In genomic region chr16:71479420-71479819, GRCh38 we compare ENCODE assay signal across 9 cellular contexts. TPM values are rescaled to one million over a fixed set of nuclear protein-coding genes. Genes with fewer than 3 reads are reported as not detected.
DNase-seq lines count a peak whose midpoint lies in the region; ATAC-seq and TF ChIP-seq lines count a peak whose summit lies in the region.
"Had no signal": no experiment of that assay in that cellular context is flagged by ENCODE, and none has a peak within 500 bp of the region (broad histone marks: within the 10 kb centered on the region; RNA-seq: fewer than 3 reads in every experiment).

No MANE protein-coding gene starts in this region.

- H3K9me3 ChIP-seq in DOHH2 (ENCODE audit: control insufficient read depth, insufficient read depth, low read length), result no peaks in the 10 kb centered on the region
- no peaks in the 10 kb centered on the region for H3K9me3 ChIP-seq in lower lobe of right lung
- H3K9me3 ChIP-seq in naive thymus-derived CD4-positive, alpha-beta T cell (ENCODE audit: control insufficient read depth in 2 of 3, low read length in 3 of 3), result no peaks in the 10 kb centered on the region
- H3K9me3 ChIP-seq in suprapubic skin, result no peaks in the 10 kb centered on the region

- ATAC-seq in lower lobe of right lung (no peak), Right ventricle myocardium superior (ENCODE audit: poor library complexity) (no peak)
- no peak for ATAC-seq in naive thymus-derived CD4-positive, alpha-beta T cell

- POLR2A ChIA-PET in naive thymus-derived CD4-positive, alpha-beta T cell (lab: Charles Lee), result interaction anchor here (0.7 kb wide), 1 partner anchor 17 kb away, joined by 5 read pairs; the partner anchor contains the start of gene ZNF23

- intact Hi-C loops in lower lobe of right lung (cut with DNase I) (no loop called here), Right ventricle myocardium superior (cut with DNase I) (no loop called here)
- intact Hi-C loops in naive thymus-derived CD4-positive, alpha-beta T cell (cut with micrococcal nuclease), result no loop called here

- H3K36me3 ChIP-seq in DOHH2 (ENCODE audit: control insufficient read depth, low read length) (no peaks in the 10 kb centered on the region), lower lobe of right lung (peaks cover 51% of the 10 kb centered on the region), suprapubic skin (peaks cover 45% of the 10 kb centered on the region)
- peaks cover 0 to 39% (median 0%) of the 10 kb centered on the region in 3 experiments for H3K36me3 ChIP-seq in naive thymus-derived CD4-positive, alpha-beta T cell (ENCODE audit: control insufficient read depth in 2 of 3, insufficient read depth in 3 of 3, low read length in 3 of 3)

- H4K20me1 ChIP-seq in DOHH2 (ENCODE audit: control insufficient read depth, insufficient read depth, low read depth, low read length), result no peaks in the 10 kb centered on the region

- CTCF ChIA-PET in naive thymus-derived CD4-positive, alpha-beta T cell (lab: Charles Lee), result interaction anchor here (0.6 to 0.9 kb wide), 2 partner anchors 1003 to 1141 kb away, joined by 3 to 7 read pairs; no protein-coding TSS in a partner anchor

- H3K4me1 ChIP-seq in DOHH2 (ENCODE audit: control insufficient read depth, low read length) (peaks cover 16% of the 10 kb centered on the region), lower lobe of right lung (peaks cover 9% of the 10 kb centered on the region), suprapubic skin (peaks cover 9% of the 10 kb centered on the region)
- peaks cover 6 to 7% of the 10 kb centered on the region in 2 donors for H3K4me1 ChIP-seq in naive thymus-derived CD4-positive, alpha-beta T cell (ENCODE audit: control insufficient read depth in 2 of 2, insufficient read depth in 2 of 2, low read length in 2 of 2)

- 53% methylated on average over 3 of the region's 3 CpGs for WGBS in suprapubic skin

- TF ChIP-seq EP300 in suprapubic skin (IDR thresholded peaks at IDR 0.05), result no peak

- TF ChIP-seq CTCF in DOHH2 (IDR thresholded peaks at IDR 0.05; ENCODE audit: low read depth, low read length, poor library complexity, severe bottlenecking) (peak; percentile 60), LNCAP (IDR thresholded peaks at IDR 0.05) (peak; percentile 39; the same call in 1 of the 2 replicates), lower lobe of right lung (IDR thresholded peaks at IDR 0.05) (peak; percentile 25), suprapubic skin (IDR thresholded peaks at IDR 0.05) (peak in 1 of 2 donors; percentile 20)

- H3K27me3 ChIP-seq in DOHH2 (ENCODE audit: control insufficient read depth, low read length) (no peaks in the 10 kb centered on the region), lower lobe of right lung (ENCODE audit: low read depth) (no peaks in the 10 kb centered on the region), suprapubic skin (no peaks in the 10 kb centered on the region)
- H3K27me3 ChIP-seq in naive thymus-derived CD4-positive, alpha-beta T cell (ENCODE audit: control insufficient read depth in 2 of 2, insufficient read depth in 2 of 2, low read length in 2 of 2), result no peaks in the 10 kb centered on the region

- no peak overlapping the region for H3K4me3 Mint-ChIP-seq in naive thymus-derived CD4-positive, alpha-beta T cell

- no peaks in the 10 kb centered on the region for H3K79me2 ChIP-seq in DOHH2 (ENCODE audit: control insufficient read depth, low read length)

- H3K4me2 ChIP-seq in DOHH2 (ENCODE audit: low read length), result no peak overlapping the region

- no peak overlapping the region for H3K4me3 ChIP-seq in DOHH2 (ENCODE audit: low read length)
- no peak overlapping the region for H3K4me3 ChIP-seq in lower lobe of right lung
- H3K4me3 ChIP-seq in naive thymus-derived CD4-positive, alpha-beta T cell (ENCODE audit: low read length), result no peak overlapping the region
- no peak overlapping the region for H3K4me3 ChIP-seq in suprapubic skin

- DNase-seq in amniotic epithelial cell (ENCODE audit: low read depth) (peak; percentile 58), lower lobe of right lung (no peak), C1 segment of cervical spinal cord (lab: John Stamatoyannopoulos, UW) (no peak), Right ventricle myocardium superior (no peak), suprapubic skin (ENCODE audit: low spot score in 2 of 2) (no peak)
- no peak for DNase-seq in naive thymus-derived CD4-positive, alpha-beta T cell

- peaks cover 7 to 42% (median 31%) of the 10 kb centered on the region in 5 donors for H3K36me3 Mint-ChIP-seq in naive thymus-derived CD4-positive, alpha-beta T cell

- H3K27ac Mint-ChIP-seq in naive thymus-derived CD4-positive, alpha-beta T cell, result peak overlapping the region in 2 of 9 donors; percentile 15 to 52

- peaks cover 9 to 17% (median 14%) of the 10 kb centered on the region in 7 donors for H3K4me1 Mint-ChIP-seq in naive thymus-derived CD4-positive, alpha-beta T cell

- no peak for TF ChIP-seq POLR2A in suprapubic skin (IDR thresholded peaks at IDR 0.05)

- H3F3A ChIP-seq in DOHH2 (ENCODE audit: control insufficient read depth, insufficient read depth), result no peaks in the 10 kb centered on the region

- H3K27ac ChIP-seq in DOHH2 (ENCODE audit: low read depth, low read length) (no peak overlapping the region), lower lobe of right lung (no peak overlapping the region), suprapubic skin (no peak overlapping the region)
- no peak overlapping the region for H3K27ac ChIP-seq in naive thymus-derived CD4-positive, alpha-beta T cell (ENCODE audit: low read depth, low read length)

- H3K9me2 ChIP-seq in DOHH2 (replicated peaks; ENCODE audit: control insufficient read depth, low read length), result no peaks in the 10 kb centered on the region

- no peaks in the 10 kb centered on the region for H3K27me3 Mint-ChIP-seq in naive thymus-derived CD4-positive, alpha-beta T cell

- H3K9me3 Mint-ChIP-seq in naive thymus-derived CD4-positive, alpha-beta T cell, result peaks cover 0 to 1% (median 0%) of the 10 kb centered on the region in 11 donors

RNA-seq across cellular contexts. Expression of gene ZNF19, which starts 9.7 kb away (rescaled TPM):
- total RNA-seq in lower lobe of right lung (18.3 TPM), Right ventricle myocardium superior (2.0 TPM), suprapubic skin (10 to 100 TPM in 1 of 4 donors, 1 to 10 TPM in 2, under 1 TPM in 1; 0.87 to 10.4 (median 5.3) TPM)
- 10 to 100 TPM in 2 of 5 experiments, 1 to 10 TPM in 3; 3.6 to 12.9 (median 6.4) TPM for total RNA-seq in naive thymus-derived CD4-positive, alpha-beta T cell
- polyA plus RNA-seq in naive thymus-derived CD4-positive, alpha-beta T cell, result 1 to 10 TPM; 1.7 to 3.9 TPM

RNA-seq across cellular contexts. Expression of gene ZNF23, which starts 17.4 kb away (rescaled TPM):
- total RNA-seq in lower lobe of right lung, result 9.5 TPM
- total RNA-seq in naive thymus-derived CD4-positive, alpha-beta T cell, result 10 to 100 TPM in 2 of 5 experiments, 1 to 10 TPM in 3; 6.5 to 16.0 (median 8.8) TPM
- 1 to 10 TPM; 7.1 to 7.5 TPM for polyA plus RNA-seq in naive thymus-derived CD4-positive, alpha-beta T cell
- 5.1 TPM for total RNA-seq in Right ventricle myocardium superior
- 1 to 10 TPM; 2.5 to 5.8 (median 4.8) TPM for total RNA-seq in suprapubic skin

RNA-seq across cellular contexts. Expression of gene TLE7, which starts 37.6 kb away (rescaled TPM):
- total RNA-seq in lower lobe of right lung (not detected), Right ventricle myocardium superior (not detected), suprapubic skin (not detected)
- total RNA-seq in naive thymus-derived CD4-positive, alpha-beta T cell, result not detected
- polyA plus RNA-seq in naive thymus-derived CD4-positive, alpha-beta T cell, result not detected
- total RNA-seq: activated CD8-positive, alpha-beta memory T cell treated with anti-CD3 and anti-CD28 coated beads for 36 hours had no signal

RNA-seq across cellular contexts. Expression of gene CHST4, which starts 46.8 kb away (rescaled TPM):
- 0.27 TPM for total RNA-seq in lower lobe of right lung
- not detected for total RNA-seq in naive thymus-derived CD4-positive, alpha-beta T cell
- not detected for polyA plus RNA-seq in naive thymus-derived CD4-positive, alpha-beta T cell
- total RNA-seq in Right ventricle myocardium superior, result not detected
- not detected for total RNA-seq in suprapubic skin
- total RNA-seq: activated CD8-positive, alpha-beta memory T cell treated with anti-CD3 and anti-CD28 coated beads for 36 hours had no signal
